ENCODE assay signal across 9 cellular contexts in the genomic region with DNA sequence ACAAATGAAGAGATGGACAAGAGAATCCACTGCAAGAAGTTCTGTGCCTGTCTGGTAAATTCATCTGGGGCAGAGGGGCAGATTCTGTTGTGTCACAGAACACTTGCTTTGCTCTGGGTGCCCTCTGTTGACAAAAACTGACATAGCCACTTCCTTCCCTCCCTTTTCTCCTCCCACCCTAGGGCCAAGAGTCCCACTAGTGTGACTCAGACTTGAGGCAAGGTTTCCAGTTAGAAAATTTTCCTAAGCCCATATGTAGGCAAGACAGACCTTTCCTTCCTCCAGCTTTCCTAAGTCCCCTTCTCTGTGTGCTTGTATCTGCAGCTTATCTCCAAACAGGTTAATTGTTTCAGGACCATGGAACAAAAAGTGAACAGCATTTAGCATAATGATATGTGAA.
DNase-seq lines count a peak whose midpoint lies in the region; ATAC-seq, FAIRE-seq and TF ChIP-seq lines count a peak whose summit lies in the region.
"Had no signal": no experiment of that assay in that cellular context is flagged by ENCODE, and none has a peak within 500 bp of the region (broad histone marks: within the 10 kb centered on the region; RNA-seq: fewer than 3 reads in every experiment).

No MANE protein-coding gene starts in this region.

- CTCF ChIA-PET in A549 (lab: Yijun Ruan, JAX), result interaction anchor here (0.6 to 7.8 kb wide), 19 partner anchors 9 to 571 kb away, joined by 3 to 46 read pairs (median 3); no protein-coding TSS in a partner anchor

- peaks cover 0 to 3% (median 0%) of the 10 kb centered on the region in 4 donors for H3K4me1 Mint-ChIP-seq in naive thymus-derived CD8-positive, alpha-beta T cell

- H3K27me3 Mint-ChIP-seq in naive thymus-derived CD8-positive, alpha-beta T cell, result peaks cover 0 to 3% (median 2%) of the 10 kb centered on the region in 5 donors

- no peaks in the 10 kb centered on the region for H3K36me3 ChIP-seq in WERI-Rb-1
- H3K36me3 ChIP-seq in esophagus muscularis mucosa, result no peaks in the 10 kb centered on the region
- H3K36me3 ChIP-seq: neutrophil had no signal

- H3K4me2 ChIP-seq in A549, result peak overlapping the region; percentile 65

- intact Hi-C loops in esophagus muscularis mucosa (cut with DNase I), result loop anchor here (5.0 kb wide), 2 partner anchors 84 to 294 kb away; no protein-coding TSS in a partner anchor

- no peaks in the 10 kb centered on the region for H3K27me3 ChIP-seq in WERI-Rb-1 (ENCODE audit: insufficient read depth, low read depth, severe bottlenecking)
- H3K27me3 ChIP-seq in esophagus muscularis mucosa, result no peaks in the 10 kb centered on the region
- H3K27me3 ChIP-seq: neutrophil had no signal

- H3K27ac ChIP-seq in A549 (peak overlapping the region; percentile 66 to 72; a peak in 5 of 6 replicates), WERI-Rb-1 (no peak overlapping the region), esophagus muscularis mucosa (replicated peaks in 1 of 4) (peak overlapping the region; percentile 64 to 73 (median 66))
- H3K27ac ChIP-seq: neutrophil had no signal

- peak; percentile 31 to 83 for DNase-seq in A549 (ENCODE audit: low read depth in 1 of 2, low spot score in 1 of 2)
- DNase-seq in GM04504 (ENCODE audit: low read depth), result peak; percentile 87
- peak; percentile 22 for DNase-seq in NCI-H2029 (lab: John Stamatoyannopoulos, UW)
- DNase-seq in WERI-Rb-1, result peak; percentile 71
- no peak for DNase-seq in esophagus muscularis mucosa (ENCODE audit: extremely low spot score)
- peak in 7 of 10 donors; percentile 12 to 55 (median 18) for DNase-seq in naive thymus-derived CD8-positive, alpha-beta T cell
- DNase-seq in ureter (ENCODE audit: low spot score), result peak; percentile 74

- peak; percentile 98 to 99 for ATAC-seq in A549
- ATAC-seq in naive thymus-derived CD8-positive, alpha-beta T cell, result peak; percentile 58 to 61
- no peak for ATAC-seq in GM18498 (IDR thresholded peaks at IDR 0.05; ENCODE audit: unreplicated experiment)

- no peak overlapping the region for H3K4me3 ChIP-seq in A549
- no peak overlapping the region for H3K4me3 ChIP-seq in WERI-Rb-1 (ENCODE audit: low read depth, low read length)
- no peak overlapping the region for H3K4me3 ChIP-seq in esophagus muscularis mucosa

- TF ChIP-seq CTCF in A549 (IDR thresholded peaks at IDR 0.05) (peak; percentile 75), WERI-Rb-1 (IDR thresholded peaks at IDR 0.05; ENCODE audit: low read depth, low read length) (peak; percentile 86), esophagus muscularis mucosa (IDR thresholded peaks at IDR 0.05) (peak; percentile 60 to 77 (median 66))

- peak; percentile 86 to 87 for TF ChIP-seq RAD21 in A549 (conservative IDR thresholded peaks at IDR 0.05 in 1 of 2, IDR thresholded peaks at IDR 0.05 in 1 of 2)

- POLR2A ChIA-PET in A549 (lab: Yijun Ruan, JAX), result interaction anchor here (1.0 kb wide), 1 partner anchor 107 kb away, joined by 7 read pairs; the partner anchor contains the start of gene RBFOX2
- POLR2A ChIA-PET in naive thymus-derived CD8-positive, alpha-beta T cell (lab: Charles Lee), result no interaction called here

- no peak for TF ChIP-seq POLR2A in A549 (IDR thresholded peaks at IDR 0.05; ENCODE audit: low read length)
- no peak for TF ChIP-seq POLR2A in esophagus muscularis mucosa (IDR thresholded peaks at IDR 0.05; ENCODE audit: low read depth)

- no peaks in the 10 kb centered on the region for H3K36me3 Mint-ChIP-seq in naive thymus-derived CD8-positive, alpha-beta T cell

- no peak overlapping the region for H3K4me3 Mint-ChIP-seq in naive thymus-derived CD8-positive, alpha-beta T cell

- no peaks in the 10 kb centered on the region for H3K9me3 Mint-ChIP-seq in naive thymus-derived CD8-positive, alpha-beta T cell

- FAIRE-seq in A549 (lab: Jason Lieb, UNC), result no peak

- H3K27ac Mint-ChIP-seq in naive thymus-derived CD8-positive, alpha-beta T cell, result no peak overlapping the region

- H3K9me3 ChIP-seq in A549 (no peaks in the 10 kb centered on the region), WERI-Rb-1 (ENCODE audit: severe bottlenecking) (no peaks in the 10 kb centered on the region), esophagus muscularis mucosa (no peaks in the 10 kb centered on the region)
- H3K9me3 ChIP-seq: neutrophil had no signal

- TF ChIP-seq EP300 in A549 (IDR thresholded peaks at IDR 0.05), result no peak
- no peak for TF ChIP-seq EP300 in esophagus muscularis mucosa (IDR thresholded peaks at IDR 0.05)

- H3K4me1 ChIP-seq in A549 (peaks cover 25% of the 10 kb centered on the region), esophagus muscularis mucosa (peaks cover 40 to 73% (median 67%) of the 10 kb centered on the region in 4 donors)

TF ChIP-seq in A549, 52 proteins besides CTCF, POLR2A, EP300 and RAD21:
- TF ChIP-seq FOSL2 (IDR thresholded peaks at IDR 0.05) (no peak), FOSL2 (CRISPR knock-in tag; IDR thresholded peaks at IDR 0.05) (peak; percentile 52), SMC3 (IDR thresholded peaks at IDR 0.05) (peak; percentile 85), ZNF302 (CRISPR knock-in tag; IDR thresholded peaks at IDR 0.05) (no peak)
